30 cellular contexts compared by ENCODE assay signal in the genomic region with DNA sequence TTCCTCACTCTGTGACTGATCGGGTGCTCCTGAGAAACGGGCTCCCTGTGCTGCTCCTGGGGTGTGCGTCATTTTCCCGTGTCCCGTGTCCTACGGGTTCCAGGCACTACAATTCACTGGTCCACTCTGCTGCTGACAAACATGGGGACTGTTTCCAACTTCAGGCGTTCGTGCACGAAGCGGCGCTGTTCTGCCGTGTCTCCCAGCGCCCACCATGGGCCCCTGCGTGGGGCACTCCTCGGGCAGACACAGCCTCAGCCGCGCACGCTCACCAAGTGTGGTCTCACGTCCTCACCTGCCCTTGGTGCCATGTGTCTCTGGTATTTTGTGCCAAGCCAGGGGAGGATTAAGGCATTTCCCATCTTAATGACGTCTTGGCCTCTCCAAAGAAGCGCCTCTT. TPM values are rescaled to one million over a fixed set of nuclear protein-coding genes. Genes with fewer than 3 reads are reported as not detected.
A peak's percentile ranks its signal among the peaks of the same experiment; 100 is the strongest.
DNase-seq lines count a peak whose midpoint lies in the region; ATAC-seq and TF ChIP-seq lines count a peak whose summit lies in the region.
"Had no signal": no experiment of that assay in that cellular context is flagged by ENCODE, and none has a peak within 500 bp of the region (broad histone marks: within the 10 kb centered on the region; RNA-seq: fewer than 3 reads in every experiment).

No MANE protein-coding gene starts in this region.

- TF ChIP-seq EP300 in suprapubic skin (IDR thresholded peaks at IDR 0.05) (no peak), stomach (IDR thresholded peaks at IDR 0.05) (no peak)

- no peaks in the 10 kb centered on the region for H3K9me3 ChIP-seq in BLaER1 treated with 17β-estradiol and CSF1 and Interleukin-3, amounts not matched to agents 10 nM and 100 nM (replicated peaks in 1 of 11)
- H3K9me3 ChIP-seq in neural progenitor cell (ENCODE audit: low read depth) (no peaks in the 10 kb centered on the region), suprapubic skin (no peaks in the 10 kb centered on the region), stomach (no peaks in the 10 kb centered on the region)
- H3K9me3 ChIP-seq: A549, HAP-1, SJSA1 had no signal

- H3K4me2 ChIP-seq in BLaER1 treated with 17β-estradiol and CSF1 and Interleukin-3, amounts not matched to agents 10 nM and 100 nM = peak overlapping the region in 9 of 11 experiments; percentile 87 to 96 (median 94); a peak in 17 of 22 replicates
- no peak overlapping the region for H3K4me2 ChIP-seq in neural progenitor cell
- H3K4me2 ChIP-seq: A549, GM23338 had no signal

- H3K4me3 Mint-ChIP-seq in activated B cell treated with CpG ODN at 0.5 μM for 24 hours (no peak overlapping the region), neural progenitor cell (peak overlapping the region; percentile 24)
- H3K4me3 Mint-ChIP-seq: CD8-positive, alpha-beta memory T cell; GM23338; HFFc6 had no signal

- no peak for DNase-seq in activated B cell treated with CpG ODN at 0.5 μM for 24 hours
- DNase-seq in neural progenitor cell (ENCODE audit: low spot score) = no peak
- DNase-seq in suprapubic skin (ENCODE audit: low spot score in 2 of 2) = no peak
- DNase-seq in stomach = no peak
- DNase-seq in HuH-7.5 (ENCODE audit: low spot score) = no peak
- no peak for DNase-seq in NCI-H526 (lab: John Stamatoyannopoulos, UW)
- DNase-seq: AML-193; CD8-positive, alpha-beta memory T cell; DMS 273 treated with DMSO at 0.1 percent for 48 hours; DMS79; HFFc6; Kasumi-1; NCI-H1092 treated with DMSO at 0.1 percent for 48 hours; NCI-H1436; NCI-H187; NCI-H2081 treated with DMSO at 0.1 percent for 48 hours; NCI-H2171; NCI-H226; NCI-H524; NCI-H774; NK-92 treated with Interleukin-12 subunit alpha and Interleukin-12 subunit beta, amount 100 ng/mL, for 24 hours; PC-3 had no signal

- 89% methylated on average over 21 of the region's 21 CpGs for WGBS in suprapubic skin
- 86 to 94% (median 93%) methylated on average over 18 to 21 of the region's 21 CpGs for whole genome bisulfite sequencing in stomach, 5 donors

- TF ChIP-seq CTCF in activated B cell treated with CpG ODN at 0.5 μM for 24 hours (IDR thresholded peaks at IDR 0.05) = no peak
- no peak for TF ChIP-seq CTCF in neural progenitor cell (IDR thresholded peaks at IDR 0.05)
- no peak for TF ChIP-seq CTCF in suprapubic skin (IDR thresholded peaks at IDR 0.05)
- no peak for TF ChIP-seq CTCF in stomach (IDR thresholded peaks at IDR 0.05)

- intact Hi-C loops in activated B cell treated with CpG ODN at 0.5 μM for 24 hours (cut with micrococcal nuclease) = loop anchor here (2.0 to 10.0 kb wide), 4 partner anchors 19 to 249 kb away; a partner anchor contains a TSS
- intact Hi-C loops in stomach (cut with DNase I; ENCODE audit: low total_unique reads) = loop anchor here (5.0 kb wide), 1 partner anchor 66 kb away; no protein-coding TSS in a partner anchor

- no peak overlapping the region for H3K27ac ChIP-seq in BLaER1 treated with 17β-estradiol and CSF1 and Interleukin-3, amounts not matched to agents 10 nM and 100 nM
- H3K27ac ChIP-seq in neural progenitor cell = no peak overlapping the region
- peak overlapping the region; percentile 75 for H3K27ac ChIP-seq in suprapubic skin
- H3K27ac ChIP-seq in stomach = no peak overlapping the region
- H3K27ac ChIP-seq: A549, SJSA1 had no signal

- H3K27ac Mint-ChIP-seq in activated B cell treated with CpG ODN at 0.5 μM for 24 hours (peak overlapping the region; percentile 59), neural progenitor cell (no peak overlapping the region)
- H3K27ac Mint-ChIP-seq: HFFc6 had no signal

- peaks cover 10% of the 10 kb centered on the region for H3F3A ChIP-seq in neural progenitor cell (ENCODE audit: low read depth)

- H3K4me1 Mint-ChIP-seq in activated B cell treated with CpG ODN at 0.5 μM for 24 hours (peaks cover 54% of the 10 kb centered on the region), neural progenitor cell (peaks cover 25% of the 10 kb centered on the region)

- ATAC-seq in activated B cell treated with CpG ODN at 0.5 μM for 24 hours (ENCODE audit: low read depth) = no peak
- ATAC-seq: A549, GM23338, HepG2, K562, PC-3 had no signal

- no peaks in the 10 kb centered on the region for H3K79me2 ChIP-seq in neural progenitor cell (ENCODE audit: low read depth)

- H3K27me3 ChIP-seq in BLaER1 treated with 17β-estradiol and CSF1 and Interleukin-3, amounts not matched to agents 10 nM and 100 nM = peaks cover 0 to 15% (median 0%) of the 10 kb centered on the region in 11 experiments; a peak in 4 of 22 replicates
- H3K27me3 ChIP-seq in neural progenitor cell (no peaks in the 10 kb centered on the region), suprapubic skin (no peaks in the 10 kb centered on the region), stomach (no peaks in the 10 kb centered on the region)
- H3K27me3 ChIP-seq: SJSA1 had no signal

- peaks cover 3% of the 10 kb centered on the region for H3K36me3 Mint-ChIP-seq in activated B cell treated with CpG ODN at 0.5 μM for 24 hours (ENCODE audit: low read depth)
- peaks cover 5% of the 10 kb centered on the region for H3K36me3 Mint-ChIP-seq in neural progenitor cell
- H3K36me3 Mint-ChIP-seq: CD14-positive monocyte; CD8-positive, alpha-beta memory T cell had no signal

- H3K27me3 Mint-ChIP-seq in activated B cell treated with CpG ODN at 0.5 μM for 24 hours = peaks cover 8% of the 10 kb centered on the region
- H3K27me3 Mint-ChIP-seq in neural progenitor cell (ENCODE audit: insufficient read depth, low read depth) = peaks cover 10% of the 10 kb centered on the region
- H3K27me3 Mint-ChIP-seq: CD8-positive, alpha-beta memory T cell had no signal

- CTCF ChIA-PET in activated B cell treated with CpG ODN at 0.5 μM for 24 hours (lab: Charles Lee) = interaction anchor here (7.7 kb wide), 1 partner anchor 68 kb away, joined by 331 read pairs; no protein-coding TSS in a partner anchor

- no peak overlapping the region for H2AFZ ChIP-seq in neural progenitor cell (replicated peaks)
- H2AFZ ChIP-seq: GM23338 had no signal

- peaks cover 50 to 79% (median 75%) of the 10 kb centered on the region in 10 experiments for H3K4me1 ChIP-seq in BLaER1 treated with 17β-estradiol and CSF1 and Interleukin-3, amounts not matched to agents 10 nM and 100 nM
- H3K4me1 ChIP-seq in neural progenitor cell (peaks cover 23% of the 10 kb centered on the region), suprapubic skin (peaks cover 81% of the 10 kb centered on the region), stomach (peaks cover 26 to 38% (median 37%) of the 10 kb centered on the region in 4 donors)

- H3K4me3 ChIP-seq in BLaER1 treated with 17β-estradiol and CSF1 and Interleukin-3, amounts not matched to agents 10 nM and 100 nM = no peak overlapping the region
- H3K4me3 ChIP-seq in neural progenitor cell = no peak overlapping the region
- no peak overlapping the region for H3K4me3 ChIP-seq in suprapubic skin
- H3K4me3 ChIP-seq in stomach = no peak overlapping the region
- H3K4me3 ChIP-seq: A549, GM23338, HAP-1, K562, SJSA1 had no signal

- POLR2A ChIA-PET in activated B cell treated with CpG ODN at 0.5 μM for 24 hours (lab: Charles Lee) = interaction anchor here (3.5 to 7.4 kb wide), 2 partner anchors 38 to 70 kb away, joined by 76 to 148 read pairs; no protein-coding TSS in a partner anchor

- peaks cover 0 to 3% (median 1%) of the 10 kb centered on the region in 11 experiments; a peak in 9 of 22 replicates for H3K36me3 ChIP-seq in BLaER1 treated with 17β-estradiol and CSF1 and Interleukin-3, amounts not matched to agents 10 nM and 100 nM
- H3K36me3 ChIP-seq in neural progenitor cell (no peaks in the 10 kb centered on the region), suprapubic skin (peaks cover under 1% of the 10 kb centered on the region), stomach (peaks cover 0 to 2% (median under 1%) of the 10 kb centered on the region in 4 donors)
- H3K36me3 ChIP-seq: HAP-1, SJSA1 had no signal

- peaks cover 0 to 81% (median 60%) of the 10 kb centered on the region in 11 experiments; a peak in 18 of 22 replicates for H4K20me1 ChIP-seq in BLaER1 treated with 17β-estradiol and CSF1 and Interleukin-3, amounts not matched to agents 10 nM and 100 nM
- H4K20me1 ChIP-seq in neural progenitor cell (ENCODE audit: low read depth) = peaks cover 47% of the 10 kb centered on the region

- TF ChIP-seq POLR2A in suprapubic skin (IDR thresholded peaks at IDR 0.05) = no peak
- TF ChIP-seq POLR2A in stomach (IDR thresholded peaks at IDR 0.05) = no peak

- no peaks in the 10 kb centered on the region for H3K9me3 Mint-ChIP-seq in activated B cell treated with CpG ODN at 0.5 μM for 24 hours
- H3K9me3 Mint-ChIP-seq in neural progenitor cell = no peaks in the 10 kb centered on the region
- H3K9me3 Mint-ChIP-seq: CD8-positive, alpha-beta memory T cell; GM23338; HFFc6 had no signal

- H3K9ac ChIP-seq in BLaER1 treated with 17β-estradiol and CSF1 and Interleukin-3, amounts not matched to agents 10 nM and 100 nM = no peak overlapping the region; a peak in 3 of 22 replicates
- no peak overlapping the region for H3K9ac ChIP-seq in neural progenitor cell

RNA-seq across cellular contexts. Expression of a gene that starts 19.0 kb away (rescaled TPM):
- 6.2 and 6.9 TPM in 2 replicates for total RNA-seq in activated B cell treated with CpG ODN at 0.5 μM for 24 hours
- 0.79 and 3.5 TPM in 2 replicates for total RNA-seq in neural progenitor cell (ENCODE audit: low replicate concordance)
- total RNA-seq in suprapubic skin = 10 to 100 TPM; 24.1 to 50.8 (median 39.3) TPM
- 10 to 100 TPM in 1 of 5 donors, 1 to 10 TPM in 4; 2.0 to 13.6 (median 4.4) TPM for total RNA-seq in stomach
- 10 to 100 TPM in 2 of 3 donors, 1 to 10 TPM in 1; 6.4 to 14.6 (median 10.8) TPM for polyA plus RNA-seq in stomach

RNA-seq across cellular contexts. Expression of a gene that starts 24.6 kb away (rescaled TPM):
- total RNA-seq in activated B cell treated with CpG ODN at 0.5 μM for 24 hours = 2.7 and 3.0 TPM in 2 replicates
- total RNA-seq in neural progenitor cell (ENCODE audit: low replicate concordance) = 1.2 and 1.3 TPM in 2 replicates
- 10 to 100 TPM in 1 of 4 donors, 1 to 10 TPM in 3; 2.6 to 11.9 (median 5.1) TPM for total RNA-seq in suprapubic skin
- total RNA-seq in stomach = 10 to 100 TPM in 2 of 5 donors, 1 to 10 TPM in 1, under 1 TPM in 1, not detected in 1; 0.58 to 18.3 (median 9.7) TPM
- 10 to 100 TPM; 21.9 to 31.2 (median 26.0) TPM for polyA plus RNA-seq in stomach
- total RNA-seq: CD8-positive, alpha-beta memory T cell; GM23338; SJSA1 had no signal
